ENCODE assay signal across 30 cellular contexts in the genomic region with DNA sequence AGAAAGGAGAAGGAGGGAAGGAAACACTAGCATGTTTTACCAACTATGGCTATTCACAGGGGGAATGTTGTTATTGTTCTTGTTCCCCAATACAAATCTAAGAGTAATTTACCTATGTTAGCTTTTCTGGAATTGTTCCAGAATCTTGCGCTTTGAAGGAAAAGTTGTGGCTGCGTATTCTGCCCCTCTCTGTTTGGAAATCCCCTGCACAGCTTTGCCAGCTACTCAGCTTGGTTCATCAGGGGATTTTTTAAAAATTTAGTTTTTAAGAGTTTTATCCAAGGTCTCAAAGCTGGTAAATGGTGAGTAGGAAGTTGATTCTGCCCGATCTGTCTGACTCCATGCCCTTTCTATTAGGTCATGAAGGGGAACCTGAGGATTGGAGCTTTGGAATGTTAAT. TPM values are rescaled to one million over a fixed set of nuclear protein-coding genes. Genes with fewer than 3 reads are reported as not detected.
DNase-seq lines count a peak whose midpoint lies in the region; ATAC-seq, FAIRE-seq and TF ChIP-seq lines count a peak whose summit lies in the region.
"Had no signal": no experiment of that assay in that cellular context is flagged by ENCODE, and none has a peak within 500 bp of the region (broad histone marks: within the 10 kb centered on the region; RNA-seq: fewer than 3 reads in every experiment).

No MANE protein-coding gene starts in this region.

- intact Hi-C loops in activated naive CD4-positive, alpha-beta T cell treated with anti-CD3 and anti-CD28 coated beads for 36 hours (cut with micrococcal nuclease), result no loop called here
- intact Hi-C loops in K562 (cut with micrococcal nuclease) (no loop called here), natural killer cell (cut with micrococcal nuclease) (no loop called here)

- CTCF ChIA-PET in activated naive CD4-positive, alpha-beta T cell treated with anti-CD3 and anti-CD28 coated beads for 36 hours (lab: Charles Lee), result interaction anchor here (0.8 to 3.1 kb wide), 4 partner anchors 8 to 246 kb away, joined by 3 to 19 read pairs (median 9); a partner anchor contains a TSS
- CTCF ChIA-PET in activated naive CD4-positive, alpha-beta T cell treated with anti-CD3 and anti-CD28 coated beads, Interleukin-2, amount 10 ng/mL, durations not matched to agents 7 days and 5 days (lab: Charles Lee), result interaction anchor here (0.9 to 2.8 kb wide), 2 partner anchors 8 to 11 kb away, joined by 3 to 17 read pairs; no protein-coding TSS in a partner anchor
- CTCF ChIA-PET in K562 (lab: Yijun Ruan, JAX; ENCODE audit: low intra/inter-chr PET ratio), result no interaction called here

- H3K9me1 ChIP-seq in K562 (ENCODE audit: control insufficient read depth, insufficient read depth, low read length), result no peaks in the 10 kb centered on the region

- H3K36me3 ChIP-seq in K562 (ENCODE audit: control insufficient read depth, insufficient read depth, low read length), result no peaks in the 10 kb centered on the region
- H3K36me3 ChIP-seq: ascending aorta; BLaER1 treated with 17β-estradiol and CSF1 and Interleukin-3, amounts not matched to agents 10 nM and 100 nM; HAP-1; uterus had no signal

- no peak overlapping the region for H3K4me3 ChIP-seq in K562
- H3K4me3 ChIP-seq: ascending aorta; BLaER1 treated with 17β-estradiol and CSF1 and Interleukin-3, amounts not matched to agents 10 nM and 100 nM; dorsolateral prefrontal cortex; HAP-1; lung; psoas muscle; uterus had no signal

- no peak for TF ChIP-seq RAD21 in K562 (CRISPR knock-in tag; conservative IDR thresholded peaks at IDR 0.05 in 1 of 2, IDR thresholded peaks at IDR 0.05 in 1 of 2)

- FAIRE-seq in K562 (lab: Jason Lieb, UNC), result peak; percentile 57
- FAIRE-seq: D721Med had no signal

- peaks cover 4% of the 10 kb centered on the region for H3K27me3 Mint-ChIP-seq in activated naive CD4-positive, alpha-beta T cell treated with anti-CD3 and anti-CD28 coated beads for 36 hours (ENCODE audit: low read depth)
- peaks cover 33% of the 10 kb centered on the region for H3K27me3 Mint-ChIP-seq in activated naive CD4-positive, alpha-beta T cell treated with anti-CD3 and anti-CD28 coated beads, Interleukin-2, amount 10 ng/mL, durations not matched to agents 7 days and 5 days
- H3K27me3 Mint-ChIP-seq in mesothelial cell of epicardium (ENCODE audit: low read depth), result no peaks in the 10 kb centered on the region
- peaks cover 8 to 15% of the 10 kb centered on the region in 2 donors for H3K27me3 Mint-ChIP-seq in natural killer cell (ENCODE audit: low read depth in 2 of 2)

- no peak overlapping the region for H3K9ac ChIP-seq in K562 (ENCODE audit: insufficient read depth in 1 of 2, low read depth in 2 of 2, low read length in 2 of 2)
- H3K9ac ChIP-seq: BLaER1 treated with 17β-estradiol and CSF1 and Interleukin-3, amounts not matched to agents 10 nM and 100 nM had no signal

- in situ Hi-C loops in K562 (cut with MboI), result no loop called here

- H3K79me2 ChIP-seq in K562 (ENCODE audit: control insufficient read depth, insufficient read depth, low read length), result no peaks in the 10 kb centered on the region

- H3K9me3 Mint-ChIP-seq in activated naive CD4-positive, alpha-beta T cell treated with anti-CD3 and anti-CD28 coated beads for 36 hours, result no peaks in the 10 kb centered on the region
- no peaks in the 10 kb centered on the region for H3K9me3 Mint-ChIP-seq in activated naive CD4-positive, alpha-beta T cell treated with anti-CD3 and anti-CD28 coated beads, Interleukin-2, amount 10 ng/mL, durations not matched to agents 7 days and 5 days
- no peaks in the 10 kb centered on the region for H3K9me3 Mint-ChIP-seq in mesothelial cell of epicardium
- H3K9me3 Mint-ChIP-seq in natural killer cell, result no peaks in the 10 kb centered on the region
- H3K9me3 Mint-ChIP-seq: central memory CD8-positive, alpha-beta T cell had no signal

- POLR2A ChIA-PET in K562 (lab: Yijun Ruan, JAX), result interaction anchor here (1.0 to 1.3 kb wide), 2 partner anchors 8 to 10 kb away, joined by 5 to 6 read pairs; a partner anchor contains a TSS

- no peak for TF ChIP-seq EP300 in K562 (IDR thresholded peaks at IDR 0.05; ENCODE audit: low read length)

- no peaks in the 10 kb centered on the region for H3K36me3 Mint-ChIP-seq in activated naive CD4-positive, alpha-beta T cell treated with anti-CD3 and anti-CD28 coated beads for 36 hours (ENCODE audit: low read depth)
- no peaks in the 10 kb centered on the region for H3K36me3 Mint-ChIP-seq in activated naive CD4-positive, alpha-beta T cell treated with anti-CD3 and anti-CD28 coated beads, Interleukin-2, amount 10 ng/mL, durations not matched to agents 7 days and 5 days
- no peaks in the 10 kb centered on the region for H3K36me3 Mint-ChIP-seq in mesothelial cell of epicardium
- H3K36me3 Mint-ChIP-seq in natural killer cell, result no peaks in the 10 kb centered on the region
- H3K36me3 Mint-ChIP-seq: T-cell had no signal

- no peak overlapping the region for H2AFZ ChIP-seq in K562 (ENCODE audit: low read depth, low read length)

- WGBS in K562 (ENCODE audit: insufficient coverage, low coverage, missing lambda C conversion rate), result 48% methylated on average over 3 of the region's 3 CpGs

- H3K9me3 ChIP-seq in K562 (replicated peaks; ENCODE audit: control insufficient read depth, insufficient read depth, low read depth, low read length), result no peaks in the 10 kb centered on the region
- H3K9me3 ChIP-seq: ascending aorta; BLaER1 treated with 17β-estradiol and CSF1 and Interleukin-3, amounts not matched to agents 10 nM and 100 nM; HAP-1; psoas muscle; uterus had no signal

- H3K27ac ChIP-seq in K562 (ENCODE audit: extremely low read depth, low read depth, low read length), result no peak overlapping the region
- H3K27ac ChIP-seq: ascending aorta; BLaER1 treated with 17β-estradiol and CSF1 and Interleukin-3, amounts not matched to agents 10 nM and 100 nM; dorsolateral prefrontal cortex; psoas muscle; uterus had no signal

- no peak for ATAC-seq in K562
- no peak for ATAC-seq in HG03045 (IDR thresholded peaks at IDR 0.05; ENCODE audit: unreplicated experiment)
- ATAC-seq in natural killer cell, result no peak
- ATAC-seq in GM21367 (IDR thresholded peaks at IDR 0.05; ENCODE audit: unreplicated experiment), result no peak
- ATAC-seq: activated CD8-positive, alpha-beta T cell treated with anti-CD3 and anti-CD28 coated beads, Interleukin-2, amount 10 ng/mL, durations not matched to agents 7 days and 5 days; PC-3; psoas muscle had no signal

- H3K27ac Mint-ChIP-seq in activated naive CD4-positive, alpha-beta T cell treated with anti-CD3 and anti-CD28 coated beads for 36 hours, result peak overlapping the region; percentile 55
- H3K27ac Mint-ChIP-seq in activated naive CD4-positive, alpha-beta T cell treated with anti-CD3 and anti-CD28 coated beads, Interleukin-2, amount 10 ng/mL, durations not matched to agents 7 days and 5 days, result no peak overlapping the region
- H3K27ac Mint-ChIP-seq in mesothelial cell of epicardium (peak overlapping the region; percentile 98), natural killer cell (no peak overlapping the region)
- H3K27ac Mint-ChIP-seq: activated CD8-positive, alpha-beta T cell treated with anti-CD3 and anti-CD28 coated beads, Interleukin-2, amount 10 ng/mL, durations not matched to agents 7 days and 5 days; T-cell had no signal

- TF ChIP-seq CTCF in K562 (IDR thresholded peaks at IDR 0.05 in 2 of 3, conservative IDR thresholded peaks at IDR 0.05 in 1 of 3; ENCODE audit: insufficient read depth in 2 of 3, low read depth in 1 of 3, low read length in 3 of 3) (no peak), mesothelial cell of epicardium (IDR thresholded peaks at IDR 0.05; ENCODE audit: unreplicated experiment) (no peak), natural killer cell (IDR thresholded peaks at IDR 0.05) (no peak)

- peaks cover 0 to 8% of the 10 kb centered on the region in 2 experiments; a peak in 2 of 5 replicates for H3K27me3 ChIP-seq in K562 (ENCODE audit: control insufficient read depth in 2 of 2, insufficient read depth in 2 of 2, low read length in 2 of 2)
- H3K27me3 ChIP-seq: ascending aorta; BLaER1 treated with 17β-estradiol and CSF1 and Interleukin-3, amounts not matched to agents 10 nM and 100 nM; uterus had no signal

- no TSS peak for BruUV-seq in K562 (replicated peaks; lab: Mats Ljungman, UMichigan)

- peaks cover 12% of the 10 kb centered on the region for H3K4me1 Mint-ChIP-seq in activated naive CD4-positive, alpha-beta T cell treated with anti-CD3 and anti-CD28 coated beads for 36 hours (ENCODE audit: low read depth)
- H3K4me1 Mint-ChIP-seq in activated naive CD4-positive, alpha-beta T cell treated with anti-CD3 and anti-CD28 coated beads, Interleukin-2, amount 10 ng/mL, durations not matched to agents 7 days and 5 days, result no peaks in the 10 kb centered on the region
- H3K4me1 Mint-ChIP-seq in mesothelial cell of epicardium (peaks cover 40% of the 10 kb centered on the region), natural killer cell (no peaks in the 10 kb centered on the region)
- H3K4me1 Mint-ChIP-seq: central memory CD8-positive, alpha-beta T cell had no signal

- H4K20me1 ChIP-seq in K562 (replicated peaks; ENCODE audit: control insufficient read depth, insufficient read depth, low read length), result no peaks in the 10 kb centered on the region
- H4K20me1 ChIP-seq: BLaER1 treated with 17β-estradiol and CSF1 and Interleukin-3, amounts not matched to agents 10 nM and 100 nM had no signal

- no peaks in the 10 kb centered on the region; a peak in 1 of 5 replicates for H3K4me1 ChIP-seq in K562 (replicated peaks in 1 of 2; ENCODE audit: control insufficient read depth in 2 of 2, insufficient read depth in 2 of 2, low read length in 2 of 2)
- H3K4me1 ChIP-seq: ascending aorta, HAP-1, psoas muscle, uterus had no signal

- H3K4me3 Mint-ChIP-seq in activated naive CD4-positive, alpha-beta T cell treated with anti-CD3 and anti-CD28 coated beads for 36 hours, result no peak overlapping the region
- H3K4me3 Mint-ChIP-seq in activated naive CD4-positive, alpha-beta T cell treated with anti-CD3 and anti-CD28 coated beads, Interleukin-2, amount 10 ng/mL, durations not matched to agents 7 days and 5 days, result no peak overlapping the region
- no peak overlapping the region for H3K4me3 Mint-ChIP-seq in mesothelial cell of epicardium
- no peak overlapping the region for H3K4me3 Mint-ChIP-seq in natural killer cell
- H3K4me3 Mint-ChIP-seq: activated CD8-positive, alpha-beta T cell treated with anti-CD3 and anti-CD28 coated beads, Interleukin-2, amount 10 ng/mL, durations not matched to agents 7 days and 5 days; central memory CD8-positive, alpha-beta T cell; T-cell had no signal

- no peak overlapping the region for H3K4me2 ChIP-seq in K562 (ENCODE audit: insufficient read depth, low read length)

- TF ChIP-seq POLR2A in K562 (conservative IDR thresholded peaks at IDR 0.05), result no peak

- DNase-seq in activated naive CD4-positive, alpha-beta T cell treated with anti-CD3 and anti-CD28 coated beads for 36 hours, result no peak
- DNase-seq in activated naive CD4-positive, alpha-beta T cell treated with anti-CD3 and anti-CD28 coated beads, Interleukin-2, amount 10 ng/mL, durations not matched to agents 7 days and 5 days, result no peak
- DNase-seq in K562 (ENCODE audit: extremely low read depth in 1 of 4, low spot score in 3 of 4) (no peak), mesothelial cell of epicardium (ENCODE audit: low spot score in 2 of 2, unreplicated experiment in 2 of 2) (no peak), NCI-H1092 (lab: John Stamatoyannopoulos, UW) (no peak), natural killer cell (no peak)
- DNase-seq: activated CD8-positive, alpha-beta T cell treated with anti-CD3 and anti-CD28 coated beads, Interleukin-2, amount 10 ng/mL, durations not matched to agents 7 days and 5 days; activated naive CD4-positive, alpha-beta T cell treated with Interleukin-2 at 50 U/mL for 16 hours; glutamatergic neuron; NCI-H1048; NCI-H187; NCI-H2227 treated with DMSO at 0.1 percent for 48 hours; NCI-H774; PC-3; psoas muscle; SIG-M5; substantia nigra; T-cell; uterus had no signal

RNA-seq across cellular contexts. Expression of a gene that starts 9.6 kb away (rescaled TPM):
- total RNA-seq in activated naive CD4-positive, alpha-beta T cell treated with anti-CD3 and anti-CD28 coated beads for 36 hours, result under 1 TPM; 0.48 to 0.64 TPM
- 0.63 and 1.3 TPM in 2 replicates for total RNA-seq in K562 (2011; cell fraction: chromatin; rRNA removed; ENCODE audit: low replicate concordance)
- 0.33 and 0.53 TPM in 2 replicates for total RNA-seq in K562 (2011; cell fraction: nucleolus; rRNA removed)
- total RNA-seq in K562 (2011; cell fraction: nucleoplasm; rRNA removed), result 0.53 and 0.88 TPM in 2 replicates
- 0.32 and 0.37 TPM in 2 replicates for total RNA-seq in K562 (2014; rRNA removed)
- total RNA-seq in K562 (2014; rRNA removed; fragmentation: Illumina TruSeq; extraction: Trizol), result 0.22 and 0.25 TPM in 2 replicates
- 0.08 and 0.11 TPM in 2 replicates for total RNA-seq in K562 (2015; rRNA removed; fragmentation: Illumina TruSeq; extraction: Trizol)
- total RNA-seq in K562 (2021), result 0.20 and 0.29 TPM in 2 replicates
- polyA plus RNA-seq in K562 (2011; rRNA removed), result 0.64 and 0.65 TPM in 2 replicates
- polyA plus RNA-seq in K562 (2011; cell fraction: cytosol; rRNA removed), result 0.50 and 0.51 TPM in 2 replicates
- 0.35 and 0.57 TPM in 2 replicates for polyA plus RNA-seq in K562 (2011; cell fraction: nucleus; rRNA removed)
- 0.21 and 0.80 TPM in 2 replicates for polyA plus RNA-seq in K562 (2012)
- 0.10 and 0.15 TPM in 2 replicates for polyA plus RNA-seq in K562 (2014; fragmentation: Illumina TruSeq; extraction: Trizol)
- under 1 TPM; 0.04 to 0.17 TPM for polyA plus RNA-seq in K562 (2014; fragmentation: Nextera tagmentation; extraction: Ambion mirVana)
- polyA plus RNA-seq in K562 (2014; rRNA removed), result 0.03 and 0.11 TPM in 2 replicates
- 0.57 and 0.84 TPM in 2 replicates for polyA minus RNA-seq in K562 (2011; rRNA and poly(A)+ RNA removed)
- 0.36 and 0.76 TPM in 2 replicates for polyA minus RNA-seq in K562 (2011; cell fraction: cytosol; rRNA and poly(A)+ RNA removed)
- polyA minus RNA-seq in K562 (2011; cell fraction: nucleus; rRNA and poly(A)+ RNA removed), result 0.13 and 0.56 TPM in 2 replicates
- total RNA-seq in mesothelial cell of epicardium, result 38.1 to 43.1 TPM (median 39.9 TPM) in 3 replicates
- 10 to 100 TPM in 1 of 3 donors, 1 to 10 TPM in 2; 2.5 to 11.2 (median 3.8) TPM for total RNA-seq in natural killer cell
- total RNA-seq: LHCN-M2 had no signal

RNA-seq across cellular contexts. Expression of a gene that starts 12.3 kb away (rescaled TPM):
- 1 to 10 TPM; 4.1 to 4.6 TPM for total RNA-seq in activated naive CD4-positive, alpha-beta T cell treated with anti-CD3 and anti-CD28 coated beads for 36 hours
- total RNA-seq in K562 (2011; cell fraction: chromatin; rRNA removed; ENCODE audit: low replicate concordance), result 18.3 and 30.1 TPM in 2 replicates
- 10.3 and 13.0 TPM in 2 replicates for total RNA-seq in K562 (2011; cell fraction: nucleolus; rRNA removed)
- total RNA-seq in K562 (2011; cell fraction: nucleoplasm; rRNA removed), result 18.0 and 28.4 TPM in 2 replicates
- 10.6 and 11.9 TPM in 2 replicates for total RNA-seq in K562 (2014; rRNA removed)
- total RNA-seq in K562 (2014; rRNA removed; fragmentation: Illumina TruSeq; extraction: Trizol), result 17.6 and 18.4 TPM in 2 replicates
- 15.3 and 16.6 TPM in 2 replicates for total RNA-seq in K562 (2015; rRNA removed; fragmentation: Illumina TruSeq; extraction: Trizol)
- total RNA-seq in K562 (2021), result 10.7 and 12.0 TPM in 2 replicates
- polyA plus RNA-seq in K562 (2011; rRNA removed), result 10.4 and 12.8 TPM in 2 replicates
- 4.5 and 6.9 TPM in 2 replicates for polyA plus RNA-seq in K562 (2011; cell fraction: cytosol; rRNA removed)
- 10.4 and 11.3 TPM in 2 replicates for polyA plus RNA-seq in K562 (2011; cell fraction: nucleus; rRNA removed)
- 5.1 and 6.6 TPM in 2 replicates for polyA plus RNA-seq in K562 (2012)
- 13.1 and 15.7 TPM in 2 replicates for polyA plus RNA-seq in K562 (2014; fragmentation: Illumina TruSeq; extraction: Trizol)
- polyA plus RNA-seq in K562 (2014; fragmentation: Nextera tagmentation; extraction: Ambion mirVana), result 10 to 100 TPM in 1 of 2 experiments, 1 to 10 TPM in 1; 5.7 to 10.9 TPM
- polyA plus RNA-seq in K562 (2014; rRNA removed), result 8.7 and 9.5 TPM in 2 replicates
- polyA minus RNA-seq in K562 (2011; rRNA and poly(A)+ RNA removed), result 20.6 and 21.0 TPM in 2 replicates
- polyA minus RNA-seq in K562 (2011; cell fraction: cytosol; rRNA and poly(A)+ RNA removed), result 4.3 and 4.9 TPM in 2 replicates
- 19.7 and 27.1 TPM in 2 replicates for polyA minus RNA-seq in K562 (2011; cell fraction: nucleus; rRNA and poly(A)+ RNA removed)
- total RNA-seq in mesothelial cell of epicardium, result 8.8 to 9.7 TPM (median 9.0 TPM) in 3 replicates
- total RNA-seq in natural killer cell, result 1 to 10 TPM; 6.0 to 8.9 (median 8.3) TPM

RNA-seq across cellular contexts. Expression of a gene that starts 31.1 kb away (rescaled TPM):
- total RNA-seq in activated naive CD4-positive, alpha-beta T cell treated with anti-CD3 and anti-CD28 coated beads for 36 hours, result 1 to 10 TPM; 3.5 to 4.6 TPM
- total RNA-seq in K562 (2011; cell fraction: chromatin; rRNA removed; ENCODE audit: low replicate concordance), result 5.3 and 6.8 TPM in 2 replicates
- total RNA-seq in K562 (2011; cell fraction: nucleolus; rRNA removed), result 5.9 and 6.8 TPM in 2 replicates
- total RNA-seq in K562 (2011; cell fraction: nucleoplasm; rRNA removed), result 7.3 and 8.0 TPM in 2 replicates
- total RNA-seq in K562 (2014; rRNA removed) (4.0 and 4.3 TPM in 2 replicates), K562 (2014; rRNA removed; fragmentation: Illumina TruSeq; extraction: Trizol) (5.7 and 6.5 TPM in 2 replicates), K562 (2015; rRNA removed; fragmentation: Illumina TruSeq; extraction: Trizol) (5.7 and 6.5 TPM in 2 replicates), K562 (2021) (4.7 and 4.9 TPM in 2 replicates), mesothelial cell of epicardium (3.5 to 3.8 TPM (median 3.5 TPM) in 3 replicates), natural killer cell (under 1 TPM; 0.75 to 0.88 (median 0.80) TPM)
- polyA plus RNA-seq in K562 (2011; rRNA removed) (5.8 and 7.4 TPM in 2 replicates), K562 (2014; fragmentation: Illumina TruSeq; extraction: Trizol) (5.3 and 5.7 TPM in 2 replicates), K562 (2014; fragmentation: Nextera tagmentation; extraction: Ambion mirVana) (1 to 10 TPM; 5.7 to 7.6 TPM), K562 (2014; rRNA removed) (4.0 and 4.9 TPM in 2 replicates)
- 4.4 and 4.9 TPM in 2 replicates for polyA plus RNA-seq in K562 (2011; cell fraction: cytosol; rRNA removed)
- polyA plus RNA-seq in K562 (2011; cell fraction: nucleus; rRNA removed), result 3.7 and 4.5 TPM in 2 replicates
- 3.2 and 3.4 TPM in 2 replicates for polyA plus RNA-seq in K562 (2012)
- 10.9 and 11.2 TPM in 2 replicates for polyA minus RNA-seq in K562 (2011; rRNA and poly(A)+ RNA removed)
- polyA minus RNA-seq in K562 (2011; cell fraction: cytosol; rRNA and poly(A)+ RNA removed), result 2.0 and 4.0 TPM in 2 replicates
- polyA minus RNA-seq in K562 (2011; cell fraction: nucleus; rRNA and poly(A)+ RNA removed), result 8.6 and 17.5 TPM in 2 replicates

RNA-seq across cellular contexts. Expression of a gene that starts 59.6 kb away (rescaled TPM):
- 100 to 1,000 TPM; 107 to 113 TPM for total RNA-seq in activated naive CD4-positive, alpha-beta T cell treated with anti-CD3 and anti-CD28 coated beads for 36 hours
- not detected in 2 replicates for total RNA-seq in K562 (2011; cell fraction: chromatin; rRNA removed; ENCODE audit: low replicate concordance)
- not detected in 2 replicates for total RNA-seq in K562 (2011; cell fraction: nucleolus; rRNA removed)
- 0.15 TPM in 1 of 2 replicates, not detected in the other for total RNA-seq in K562 (2011; cell fraction: nucleoplasm; rRNA removed)
- total RNA-seq in K562 (2014; rRNA removed) (1.1 TPM in 1 of 2 replicates, not detected in the other), K562 (2014; rRNA removed; fragmentation: Illumina TruSeq; extraction: Trizol) (0.15 and 0.26 TPM in 2 replicates), K562 (2015; rRNA removed; fragmentation: Illumina TruSeq; extraction: Trizol) (0.34 and 0.36 TPM in 2 replicates), K562 (2021) (0.56 and 0.80 TPM in 2 replicates), mesothelial cell of epicardium (0.85 to 1.2 TPM (median 1.1 TPM) in 3 replicates), natural killer cell (100 to 1,000 TPM; 273 to 354 (median 287) TPM)
- polyA plus RNA-seq in K562 (2011; rRNA removed) (0.06 and 0.12 TPM in 2 replicates), K562 (2014; fragmentation: Illumina TruSeq; extraction: Trizol) (0.31 TPM in 1 of 2 replicates, not detected in the other), K562 (2014; fragmentation: Nextera tagmentation; extraction: Ambion mirVana) (under 1 TPM; 0.21 to 0.45 TPM), K562 (2014; rRNA removed) (0.29 and 0.57 TPM in 2 replicates)
- not detected in 2 replicates for polyA plus RNA-seq in K562 (2011; cell fraction: cytosol; rRNA removed)
- not detected in 2 replicates for polyA plus RNA-seq in K562 (2011; cell fraction: nucleus; rRNA removed)
- 0.56 and 1.1 TPM in 2 replicates for polyA plus RNA-seq in K562 (2012)
- polyA minus RNA-seq in K562 (2011; rRNA and poly(A)+ RNA removed), result not detected in 2 replicates
- polyA minus RNA-seq in K562 (2011; cell fraction: cytosol; rRNA and poly(A)+ RNA removed), result not detected in 2 replicates
- not detected in 2 replicates for polyA minus RNA-seq in K562 (2011; cell fraction: nucleus; rRNA and poly(A)+ RNA removed)
- total RNA-seq: ascending aorta, kidney epithelial cell, LHCN-M2, PC-3 had no signal

Comparison
In these comparisons a context has a peak if more than half of its experiments do, and no peak if none do; other contexts are left out.
1. H3K27ac Mint-ChIP-seq: peak in activated naive CD4-positive, alpha-beta T cell treated with anti-CD3 and anti-CD28 coated beads for 36 hours (single experiment) and mesothelial cell of epicardium (single experiment); none in activated naive CD4-positive, alpha-beta T cell treated with anti-CD3 and anti-CD28 coated beads, Interleukin-2, amount 10 ng/mL, durations not matched to agents 7 days and 5 days (single experiment) and natural killer cell (0 of 2).